In the genomic region with DNA sequence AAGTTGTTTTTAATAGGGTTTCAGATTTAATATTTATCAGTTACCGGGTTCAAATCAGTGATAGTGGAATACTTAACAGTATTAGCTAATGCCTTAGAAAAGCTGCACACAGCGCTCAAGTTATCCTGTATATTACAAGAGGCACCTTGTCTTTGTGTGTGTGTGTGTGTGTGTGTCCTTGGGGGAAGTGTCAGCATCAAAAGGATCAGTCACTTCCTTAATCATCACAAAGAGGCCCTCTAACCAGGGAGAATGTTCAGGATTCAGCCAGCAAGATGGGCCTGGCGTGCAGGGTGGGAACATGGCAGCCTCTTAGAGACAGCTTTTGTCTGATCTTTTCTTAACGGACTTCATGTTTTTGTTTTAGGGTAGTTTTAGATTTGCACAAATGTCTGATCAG, we compare ENCODE assay signal across 22 cellular contexts.
"Had no signal": no experiment of that assay in that cellular context is flagged by ENCODE, and none has a peak within 500 bp of the region (broad histone marks: within the 10 kb centered on the region; RNA-seq: fewer than 3 reads in every experiment).

No MANE protein-coding gene starts in this region.

- H3K9me3 ChIP-seq: body of pancreas, gastroesophageal sphincter, heart left ventricle, left ventricle myocardium inferior, ovary, psoas muscle, stomach had no signal

- ATAC-seq: activated CD8-positive, alpha-beta memory T cell treated with anti-CD3 and anti-CD28 coated beads, Interleukin-2, amount 10 ng/mL, durations not matched to agents 7 days and 5 days; body of pancreas; esophagus mucosa; gastroesophageal sphincter; heart left ventricle; psoas muscle; right cardiac atrium; stimulated activated effector memory CD8-positive, alpha-beta T cell treated with anti-CD3 and anti-CD28 coated beads, Interleukin-12 subunit alpha, Interleukin-12 subunit beta, amount 100 ng/mL, for 72 hours had no signal

- DNase-seq: activated B cell treated with CpG ODN at 0.5 μM for 24 hours; activated CD4-positive, alpha-beta memory T cell treated with anti-CD3 and anti-CD28 coated beads for 36 hours; activated CD4-positive, alpha-beta T cell treated with anti-CD3 and anti-CD28 coated beads for 4 hours; activated CD8-positive, alpha-beta memory T cell treated with anti-CD3 and anti-CD28 coated beads, Interleukin-2, amount 10 ng/mL, durations not matched to agents 7 days and 5 days; activated naive CD4-positive, alpha-beta T cell; activated naive CD8-positive, alpha-beta T cell treated with anti-CD3 and anti-CD28 coated beads for 36 hours; amygdala; body of pancreas; heart left ventricle; kidney; left ventricle myocardium inferior; mammary epithelial cell; ovary; psoas muscle; right cardiac atrium; stimulated activated CD4-positive, alpha-beta T cell treated with anti-CD3 and anti-CD28 coated beads, Interleukin-4, amount 100 ng/mL, for 1 hour; stomach had no signal

- H3K36me3 ChIP-seq: heart left ventricle, left ventricle myocardium inferior, ovary had no signal

- H3K4me3 ChIP-seq: body of pancreas, coronary artery, gastroesophageal sphincter, heart left ventricle, left ventricle myocardium inferior, ovary, psoas muscle, skin epidermis, stomach had no signal

- H3K4me1 ChIP-seq: body of pancreas, psoas muscle had no signal

- H3K27me3 ChIP-seq: body of pancreas, gastroesophageal sphincter, heart left ventricle, ovary, stomach had no signal

- H3K27ac ChIP-seq: body of pancreas, coronary artery, gastroesophageal sphincter, heart left ventricle, left ventricle myocardium inferior, ovary, psoas muscle, skin epidermis, stomach had no signal
